In the genomic region with DNA sequence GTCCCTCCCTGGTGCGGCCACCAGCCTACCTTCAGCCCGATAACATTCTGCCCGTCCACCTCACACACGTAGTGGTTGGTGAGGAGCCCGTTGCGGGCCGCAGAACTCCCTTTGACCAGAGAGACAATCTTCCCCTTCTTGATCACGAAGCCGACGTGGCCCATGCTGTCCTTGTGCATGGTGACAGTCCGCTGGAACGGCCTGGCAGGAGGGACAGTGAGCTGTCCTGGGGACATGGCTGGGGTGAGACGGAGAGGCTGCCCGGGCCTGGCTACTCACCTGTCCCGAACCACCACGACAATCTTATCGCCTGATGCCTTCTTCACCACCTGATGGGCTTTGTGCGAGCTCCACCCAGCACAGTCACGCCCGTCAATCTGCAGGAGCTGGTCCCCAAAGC, we compare ENCODE assay signal across 2 cellular contexts.
TF ChIP-seq lines count a peak whose summit lies in the region.

No MANE protein-coding gene starts in this region.

TF ChIP-seq in WTC11, 78 proteins besides CTCF, POLR2A, EP300 and RAD21:
- TF ChIP-seq AR (CRISPR knock-in tag; IDR thresholded peaks at IDR 0.05) (no peak), E2F1 (CRISPR knock-in tag; IDR thresholded peaks at IDR 0.05) (no peak), NR1H2 (CRISPR knock-in tag; IDR thresholded peaks at IDR 0.05) (no peak), NFE2L1 (CRISPR knock-in tag; IDR thresholded peaks at IDR 0.05) (no peak), MYBL2 (CRISPR knock-in tag; IDR thresholded peaks at IDR 0.05) (no peak)
- TF ChIP-seq, protein P1, sequence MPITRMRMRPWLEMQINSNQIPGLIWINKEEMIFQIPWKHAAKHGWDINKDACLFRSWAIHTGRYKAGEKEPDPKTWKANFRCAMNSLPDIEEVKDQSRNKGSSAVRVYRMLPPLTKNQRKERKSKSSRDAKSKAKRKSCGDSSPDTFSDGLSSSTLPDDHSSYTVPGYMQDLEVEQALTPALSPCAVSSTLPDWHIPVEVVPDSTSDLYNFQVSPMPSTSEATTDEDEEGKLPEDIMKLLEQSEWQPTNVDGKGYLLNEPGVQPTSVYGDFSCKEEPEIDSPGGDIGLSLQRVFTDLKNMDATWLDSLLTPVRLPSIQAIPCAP (CRISPR knock-in tag; IDR thresholded peaks at IDR 0.05), result no peak
- TF ChIP-seq, protein P2, sequence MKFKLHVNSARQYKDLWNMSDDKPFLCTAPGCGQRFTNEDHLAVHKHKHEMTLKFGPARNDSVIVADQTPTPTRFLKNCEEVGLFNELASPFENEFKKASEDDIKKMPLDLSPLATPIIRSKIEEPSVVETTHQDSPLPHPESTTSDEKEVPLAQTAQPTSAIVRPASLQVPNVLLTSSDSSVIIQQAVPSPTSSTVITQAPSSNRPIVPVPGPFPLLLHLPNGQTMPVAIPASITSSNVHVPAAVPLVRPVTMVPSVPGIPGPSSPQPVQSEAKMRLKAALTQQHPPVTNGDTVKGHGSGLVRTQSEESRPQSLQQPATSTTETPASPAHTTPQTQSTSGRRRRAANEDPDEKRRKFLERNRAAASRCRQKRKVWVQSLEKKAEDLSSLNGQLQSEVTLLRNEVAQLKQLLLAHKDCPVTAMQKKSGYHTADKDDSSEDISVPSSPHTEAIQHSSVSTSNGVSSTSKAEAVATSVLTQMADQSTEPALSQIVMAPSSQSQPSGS (CRISPR knock-in tag; IDR thresholded peaks at IDR 0.05; ENCODE audit: borderline replicate concordance, low read depth), result no peak
- TF ChIP-seq, protein P3, sequence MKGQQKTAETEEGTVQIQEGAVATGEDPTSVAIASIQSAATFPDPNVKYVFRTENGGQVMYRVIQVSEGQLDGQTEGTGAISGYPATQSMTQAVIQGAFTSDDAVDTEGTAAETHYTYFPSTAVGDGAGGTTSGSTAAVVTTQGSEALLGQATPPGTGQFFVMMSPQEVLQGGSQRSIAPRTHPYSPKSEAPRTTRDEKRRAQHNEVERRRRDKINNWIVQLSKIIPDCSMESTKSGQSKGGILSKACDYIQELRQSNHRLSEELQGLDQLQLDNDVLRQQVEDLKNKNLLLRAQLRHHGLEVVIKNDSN (CRISPR knock-in tag; IDR thresholded peaks at IDR 0.05), result no peak
TF ChIP-seq in WTC11: peak in this region for 0.

TF ChIP-seq in H1, 55 proteins besides CTCF, POLR2A, EP300 and RAD21:
- TF ChIP-seq CEBPB (IDR thresholded peaks at IDR 0.05; ENCODE audit: low read depth, low read length) (no peak), EZH2 (IDR thresholded peaks at IDR 0.05; ENCODE audit: low read depth, low read length, severe bottlenecking) (no peak), NRF1 (IDR thresholded peaks at IDR 0.05; ENCODE audit: low read depth, low read length) (no peak), SUZ12 (IDR thresholded peaks at IDR 0.05; ENCODE audit: low read length) (no peak), SP2 (IDR thresholded peaks at IDR 0.05; ENCODE audit: low read length) (no peak), POLR2AphosphoS5 (IDR thresholded peaks at IDR 0.05; ENCODE audit: low read depth, low read length) (no peak), BCL11A (IDR thresholded peaks at IDR 0.05; ENCODE audit: low read depth in 2 of 2, low read length in 2 of 2) (no peak), SP4 (IDR thresholded peaks at IDR 0.05; ENCODE audit: low read length) (no peak), JUND (IDR thresholded peaks at IDR 0.05; ENCODE audit: low read length) (no peak), KDM4A (IDR thresholded peaks at IDR 0.05; ENCODE audit: low read depth, low read length, severe bottlenecking) (no peak), TBP (IDR thresholded peaks at IDR 0.05; ENCODE audit: low read depth, low read length) (no peak), BACH1 (IDR thresholded peaks at IDR 0.05; ENCODE audit: low read length) (no peak), NANOG (IDR thresholded peaks at IDR 0.05; ENCODE audit: insufficient read depth, low read depth, low read length, poor library complexity, severe bottlenecking) (no peak)
